ENCODE assay signal across 17 cellular contexts in the genomic region with DNA sequence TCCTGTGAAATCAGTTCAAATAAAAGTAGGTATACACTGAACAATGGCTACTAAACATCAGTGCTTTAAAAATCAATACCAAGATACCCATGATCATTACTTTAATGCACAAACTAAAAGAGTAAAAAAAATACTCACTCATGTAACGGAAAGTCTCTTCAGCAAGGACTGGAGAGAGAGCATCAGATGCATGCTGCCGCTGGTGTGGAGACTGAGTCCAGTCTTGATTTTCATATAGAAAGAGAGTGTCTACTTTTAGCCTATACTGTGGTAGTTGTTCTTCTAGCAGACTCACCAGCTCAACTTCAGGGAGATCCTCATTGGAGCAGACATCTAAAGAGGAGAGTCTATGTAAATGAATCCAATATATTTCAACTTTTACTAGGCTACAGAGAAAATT. TPM values are rescaled to one million over a fixed set of nuclear protein-coding genes. Genes with fewer than 3 reads are reported as not detected.
A peak's percentile ranks its signal among the peaks of the same experiment; 100 is the strongest.
DNase-seq lines count a peak whose midpoint lies in the region; ATAC-seq, FAIRE-seq and TF ChIP-seq lines count a peak whose summit lies in the region.
"Had no signal": no experiment of that assay in that cellular context is flagged by ENCODE, and none has a peak within 500 bp of the region (broad histone marks: within the 10 kb centered on the region; RNA-seq: fewer than 3 reads in every experiment).

No MANE protein-coding gene starts in this region.

- H3K4me1 ChIP-seq in CD8-positive, alpha-beta memory T cell (ENCODE audit: insufficient read depth, low read length) = peaks cover 19% of the 10 kb centered on the region
- H3K4me1 ChIP-seq in astrocyte (ENCODE audit: insufficient read depth, low read length) (peaks cover 9% of the 10 kb centered on the region), pancreas (peaks cover 31 to 49% (median 41%) of the 10 kb centered on the region in 3 donors)
- H3K4me1 ChIP-seq: parathyroid adenoma had no signal

- H3K4me2 ChIP-seq in astrocyte (ENCODE audit: low read length) = no peak overlapping the region

- H3K9ac ChIP-seq in astrocyte (ENCODE audit: low read length) = no peak overlapping the region
- H3K9ac ChIP-seq: parathyroid adenoma had no signal

- H3K9me3 Mint-ChIP-seq in CD8-positive, alpha-beta memory T cell = no peaks in the 10 kb centered on the region
- H3K9me3 Mint-ChIP-seq in astrocyte (ENCODE audit: unreplicated experiment) = peaks cover 3% of the 10 kb centered on the region
- H3K9me3 Mint-ChIP-seq: stimulated activated effector memory CD8-positive, alpha-beta T cell treated with anti-CD3 and anti-CD28 coated beads, Interleukin-12 subunit alpha, Interleukin-12 subunit beta, amount 100 ng/mL, for 72 hours had no signal

- H3K27ac Mint-ChIP-seq in CD8-positive, alpha-beta memory T cell = peak overlapping the region in 1 of 8 donors; percentile 23
- H3K27ac Mint-ChIP-seq in astrocyte (ENCODE audit: unreplicated experiment) = peak overlapping the region; percentile 7
- H3K27ac Mint-ChIP-seq: stimulated activated effector memory CD8-positive, alpha-beta T cell treated with anti-CD3 and anti-CD28 coated beads, Interleukin-12 subunit alpha, Interleukin-12 subunit beta, amount 100 ng/mL, for 72 hours had no signal

- H3K4me1 Mint-ChIP-seq in CD8-positive, alpha-beta memory T cell = peaks cover 44 to 66% (median 54%) of the 10 kb centered on the region in 3 donors
- peaks cover 31% of the 10 kb centered on the region for H3K4me1 Mint-ChIP-seq in astrocyte (ENCODE audit: low read depth, unreplicated experiment)

- H3K9me3 ChIP-seq in CD8-positive, alpha-beta memory T cell (ENCODE audit: low read length) = no peaks in the 10 kb centered on the region
- H3K9me3 ChIP-seq in MG63 (no peaks in the 10 kb centered on the region), astrocyte (ENCODE audit: insufficient read depth, low read depth, low read length) (no peaks in the 10 kb centered on the region), pancreas (no peaks in the 10 kb centered on the region)

- H3K27me3 Mint-ChIP-seq in CD8-positive, alpha-beta memory T cell = no peaks in the 10 kb centered on the region
- H3K27me3 Mint-ChIP-seq in astrocyte (ENCODE audit: low read depth, unreplicated experiment) = no peaks in the 10 kb centered on the region

- FAIRE-seq in astrocyte (lab: Jason Lieb, UNC) (no peak), pancreas (lab: Jason Lieb, UNC) (peak; percentile 26)
- FAIRE-seq: endothelial cell of umbilical vein had no signal

- no peak overlapping the region for H3K4me3 ChIP-seq in CD8-positive, alpha-beta memory T cell (ENCODE audit: low read length)
- peak overlapping the region; percentile 38 for H3K4me3 ChIP-seq in MG63
- H3K4me3 ChIP-seq in astrocyte (ENCODE audit: insufficient read depth, low read depth, low read length) = no peak overlapping the region
- H3K4me3 ChIP-seq in pancreas = no peak overlapping the region

- CTCF ChIA-PET in CD8-positive, alpha-beta memory T cell (lab: Charles Lee) = interaction anchor here (1.1 kb wide), 1 partner anchor 44 kb away, joined by 3 read pairs; a partner anchor contains a TSS

- peak overlapping the region; percentile 40 for H3K27ac ChIP-seq in CD8-positive, alpha-beta memory T cell (ENCODE audit: low read depth, low read length)
- H3K27ac ChIP-seq in astrocyte (ENCODE audit: low read depth, low read length) (no peak overlapping the region), pancreas (peak overlapping the region in 1 of 4 donors; percentile 93)
- H3K27ac ChIP-seq: brain microvascular endothelial cell, parathyroid adenoma had no signal

- WGBS in pancreas, 2 donors = 52 to 67% methylated on average over 2 of the region's 2 CpGs

- intact Hi-C loops in pancreas (cut with DNase I) = loop anchor here in 1 of 3 donors (10.0 kb wide), 1 partner anchor 48 kb away; a partner anchor contains a TSS

- H4K20me1 ChIP-seq in astrocyte (ENCODE audit: insufficient read depth, low read length) = peaks cover 5% of the 10 kb centered on the region

- POLR2A ChIA-PET in CD8-positive, alpha-beta memory T cell (lab: Charles Lee) = no interaction called here

- DNase-seq in CD8-positive, alpha-beta memory T cell = no peak
- peak; percentile 4 for DNase-seq in MG63
- no peak for DNase-seq in astrocyte (ENCODE audit: low read depth)
- DNase-seq in pancreas = no peak
- DNase-seq in mucosa of gallbladder (ENCODE audit: low spot score) = no peak
- DNase-seq in NCI-H2029 (lab: John Stamatoyannopoulos, UW) = no peak
- no peak for DNase-seq in NCI-H2227 (lab: John Stamatoyannopoulos, UW; ENCODE audit: unreplicated experiment)
- DNase-seq: brain microvascular endothelial cell; GF-D8; mesendoderm; NCI-H2171; stimulated activated CD4-positive, alpha-beta T cell treated with anti-CD3 and anti-CD28 coated beads, Interleukin-2, amount 100 ng/mL, for 24 hours; T1000 had no signal

- TF ChIP-seq CTCF in astrocyte (IDR thresholded peaks at IDR 0.05; ENCODE audit: insufficient read depth, low read depth, low read length) = no peak
- no peak for TF ChIP-seq CTCF in pancreas (IDR thresholded peaks at IDR 0.05)

- H3K79me2 ChIP-seq in astrocyte (ENCODE audit: insufficient read depth, low read length) = peaks cover 12% of the 10 kb centered on the region
- H3K79me2 ChIP-seq: parathyroid adenoma had no signal

- H2AFZ ChIP-seq in astrocyte (ENCODE audit: low read depth, low read length) = no peak overlapping the region
- H2AFZ ChIP-seq: parathyroid adenoma had no signal

- ATAC-seq in pancreas = peak in 1 of 4 donors; percentile 8
- ATAC-seq in HG03354 (IDR thresholded peaks at IDR 0.05; ENCODE audit: poor library complexity, severe bottlenecking, unreplicated experiment) = no peak
- ATAC-seq: stimulated activated effector memory CD8-positive, alpha-beta T cell treated with anti-CD3 and anti-CD28 coated beads, Interleukin-12 subunit alpha, Interleukin-12 subunit beta, amount 100 ng/mL, for 72 hours had no signal

- no peaks in the 10 kb centered on the region for H3K36me3 ChIP-seq in CD8-positive, alpha-beta memory T cell (ENCODE audit: insufficient read depth, low read length)
- peaks cover 3% of the 10 kb centered on the region for H3K36me3 ChIP-seq in MG63
- peaks cover 8% of the 10 kb centered on the region for H3K36me3 ChIP-seq in astrocyte (ENCODE audit: insufficient read depth, low read length)
- H3K36me3 ChIP-seq in pancreas = no peaks in the 10 kb centered on the region

- no peaks in the 10 kb centered on the region for H3K27me3 ChIP-seq in CD8-positive, alpha-beta memory T cell (ENCODE audit: insufficient read depth, low read length, poor library complexity, severe bottlenecking)
- H3K27me3 ChIP-seq in MG63 = no peaks in the 10 kb centered on the region
- no peaks in the 10 kb centered on the region for H3K27me3 ChIP-seq in astrocyte (ENCODE audit: insufficient read depth, low read length)
- no peaks in the 10 kb centered on the region for H3K27me3 ChIP-seq in pancreas
- H3K27me3 ChIP-seq: brain microvascular endothelial cell had no signal

- H3K36me3 Mint-ChIP-seq in CD8-positive, alpha-beta memory T cell = peaks cover 4 to 36% (median 15%) of the 10 kb centered on the region in 3 donors
- H3K36me3 Mint-ChIP-seq in astrocyte (ENCODE audit: low read depth, unreplicated experiment) = peaks cover 10% of the 10 kb centered on the region

- no peak overlapping the region for H3K4me3 Mint-ChIP-seq in CD8-positive, alpha-beta memory T cell
- peak overlapping the region; percentile 82 for H3K4me3 Mint-ChIP-seq in astrocyte (ENCODE audit: unreplicated experiment)
- H3K4me3 Mint-ChIP-seq: stimulated activated effector memory CD8-positive, alpha-beta T cell treated with anti-CD3 and anti-CD28 coated beads, Interleukin-12 subunit alpha, Interleukin-12 subunit beta, amount 100 ng/mL, for 72 hours had no signal

RNA-seq across cellular contexts. Expression of a gene that starts 44.0 kb away (rescaled TPM):
- total RNA-seq in CD8-positive, alpha-beta memory T cell = 10 to 100 TPM; 24.9 to 26.0 TPM
- 40.1 TPM for polyA plus RNA-seq in CD8-positive, alpha-beta memory T cell
- 6.1 and 6.5 TPM in 2 replicates for total RNA-seq in MG63 (2014; rRNA removed; shearing (Covaris generic); ENCODE audit: low replicate concordance)
- total RNA-seq in astrocyte = 38.8 and 39.1 TPM in 2 replicates
- total RNA-seq in pancreas = 10 to 100 TPM; 17.0 to 33.6 (median 20.4) TPM
- 1 to 10 TPM; 8.9 to 9.7 TPM for polyA plus RNA-seq in pancreas
- total RNA-seq in mucosa of gallbladder = 63.8 TPM

RNA-seq across cellular contexts. Expression of a gene that starts 44.3 kb away (rescaled TPM):
- total RNA-seq in CD8-positive, alpha-beta memory T cell = 10 to 100 TPM; 22.3 to 27.7 TPM
- 35.3 TPM for polyA plus RNA-seq in CD8-positive, alpha-beta memory T cell
- total RNA-seq in MG63 (2014; rRNA removed; shearing (Covaris generic); ENCODE audit: low replicate concordance) = 40.5 and 76.4 TPM in 2 replicates
- total RNA-seq in astrocyte = 39.9 and 40.5 TPM in 2 replicates
- 10 to 100 TPM in 5 of 6 donors, 1 to 10 TPM in 1; 8.1 to 13.9 (median 11.2) TPM for total RNA-seq in pancreas
- 10 to 100 TPM; 12.2 to 19.1 TPM for polyA plus RNA-seq in pancreas
- total RNA-seq in mucosa of gallbladder = 52.2 TPM

RNA-seq across cellular contexts. Expression of a gene that starts 50.1 kb away (rescaled TPM):
- total RNA-seq in CD8-positive, alpha-beta memory T cell = 1 to 10 TPM; 1.8 to 2.5 TPM
- 0.97 TPM for polyA plus RNA-seq in CD8-positive, alpha-beta memory T cell
- total RNA-seq in MG63 (2014; rRNA removed; shearing (Covaris generic); ENCODE audit: low replicate concordance) = 0.26 TPM in 1 of 2 replicates, not detected in the other
- total RNA-seq in astrocyte = 1.7 and 2.2 TPM in 2 replicates
- total RNA-seq in pancreas = 1 to 10 TPM in 1 of 6 donors, under 1 TPM in 5; 0.28 to 1.2 (median 0.63) TPM
- under 1 TPM; 0.38 to 0.54 TPM for polyA plus RNA-seq in pancreas
- 3.4 TPM for total RNA-seq in mucosa of gallbladder
